15 cellular contexts compared by ENCODE assay signal in genomic region chr5:14900661-14901461, GRCh38. TPM values are rescaled to one million over a fixed set of nuclear protein-coding genes. Genes with fewer than 3 reads are reported as not detected.
DNase-seq lines count a peak whose midpoint lies in the region; ATAC-seq, FAIRE-seq and TF ChIP-seq lines count a peak whose summit lies in the region.
"Had no signal": no experiment of that assay in that cellular context is flagged by ENCODE, and none has a peak within 500 bp of the region (broad histone marks: within the 10 kb centered on the region; RNA-seq: fewer than 3 reads in every experiment).

No MANE protein-coding gene starts in this region.

- TF ChIP-seq CTCF in astrocyte (IDR thresholded peaks at IDR 0.05; ENCODE audit: insufficient read depth, low read depth, low read length), result no peak
- TF ChIP-seq CTCF in heart right ventricle (IDR thresholded peaks at IDR 0.05), result no peak

- no peak overlapping the region for H3K4me3 Mint-ChIP-seq in astrocyte (ENCODE audit: unreplicated experiment)
- H3K4me3 Mint-ChIP-seq: central memory CD8-positive, alpha-beta T cell had no signal

- H3K4me2 ChIP-seq in astrocyte (ENCODE audit: low read length), result peak overlapping the region; percentile 67

- peak; percentile 20 for FAIRE-seq in astrocyte (lab: Jason Lieb, UNC)
- FAIRE-seq: GM12892 had no signal

- H4K20me1 ChIP-seq in astrocyte (ENCODE audit: insufficient read depth, low read length), result no peaks in the 10 kb centered on the region

- ATAC-seq in heart right ventricle (peak; percentile 87 to 95 (median 92)), sciatic nerve (peak; percentile 87), GM19397 (IDR thresholded peaks at IDR 0.05; ENCODE audit: unreplicated experiment) (no peak), HG02610 (IDR thresholded peaks at IDR 0.05; ENCODE audit: unreplicated experiment) (no peak)

- H3K27ac Mint-ChIP-seq in astrocyte (ENCODE audit: unreplicated experiment), result peak overlapping the region; percentile 14

- peaks cover 7% of the 10 kb centered on the region for H3K27me3 Mint-ChIP-seq in astrocyte (ENCODE audit: low read depth, unreplicated experiment)

- peak overlapping the region; percentile 25 for H2AFZ ChIP-seq in astrocyte (ENCODE audit: low read depth, low read length)

- intact Hi-C loops in heart right ventricle (cut with DNase I) (no loop called here), sciatic nerve (cut with DNase I) (no loop called here)

- H3K36me3 ChIP-seq in astrocyte (ENCODE audit: insufficient read depth, low read length) (no peaks in the 10 kb centered on the region), heart right ventricle (no peaks in the 10 kb centered on the region)

- 28 to 31% methylated on average over 9 of the region's 9 CpGs for whole genome bisulfite sequencing in heart right ventricle, 2 donors

- H3K27ac ChIP-seq in astrocyte (ENCODE audit: low read depth, low read length) (peak overlapping the region; percentile 75), heart right ventricle (peak overlapping the region; percentile 56 to 90 (median 77))
- H3K27ac ChIP-seq: C4-2B had no signal

- H3K27me3 ChIP-seq in astrocyte (ENCODE audit: insufficient read depth, low read length) (peaks cover 2% of the 10 kb centered on the region), heart right ventricle (no peaks in the 10 kb centered on the region)

- H3K4me1 ChIP-seq in astrocyte (ENCODE audit: insufficient read depth, low read length) (peaks cover 13% of the 10 kb centered on the region), heart right ventricle (peaks cover 0 to 41% (median 34%) of the 10 kb centered on the region in 9 donors)

- H3K36me3 Mint-ChIP-seq in astrocyte (ENCODE audit: low read depth, unreplicated experiment), result no peaks in the 10 kb centered on the region

- H3K9me3 ChIP-seq in astrocyte (ENCODE audit: insufficient read depth, low read depth, low read length) (no peaks in the 10 kb centered on the region), heart right ventricle (no peaks in the 10 kb centered on the region)

- H3K9ac ChIP-seq in astrocyte (ENCODE audit: low read length), result peak overlapping the region; percentile 45

- no peak overlapping the region for H3K4me3 ChIP-seq in astrocyte (ENCODE audit: insufficient read depth, low read depth, low read length)
- H3K4me3 ChIP-seq in heart right ventricle, result no peak overlapping the region

- no peaks in the 10 kb centered on the region for H3K79me2 ChIP-seq in astrocyte (ENCODE audit: insufficient read depth, low read length)

- peaks cover 12% of the 10 kb centered on the region for H3K4me1 Mint-ChIP-seq in astrocyte (ENCODE audit: low read depth, unreplicated experiment)
- H3K4me1 Mint-ChIP-seq: central memory CD8-positive, alpha-beta T cell had no signal

- H3K9me3 Mint-ChIP-seq in astrocyte (ENCODE audit: unreplicated experiment), result no peaks in the 10 kb centered on the region
- H3K9me3 Mint-ChIP-seq: central memory CD8-positive, alpha-beta T cell had no signal

- DNase-seq in CD1c-positive myeloid dendritic cell (ENCODE audit: extremely low spot score) (peak; percentile 70), astrocyte (ENCODE audit: low read depth) (peak; percentile 88), heart right ventricle (peak; percentile 32 to 80), sciatic nerve (ENCODE audit: low spot score) (peak; percentile 65), SKM-1 treated with dmso at 0.1 percent for 144 hours (lab: John Stamatoyannopoulos, UW; ENCODE audit: unreplicated experiment) (no peak), ecto neural progenitor cell (ENCODE audit: low spot score) (no peak)
- DNase-seq: activated CD8-positive, alpha-beta memory T cell treated with anti-CD3 and anti-CD28 coated beads, Interleukin-2, amount 50 U/mL, for 4 hours; hypothalamus; Karpas-422; T-helper 2 cell had no signal

RNA-seq across cellular contexts. Expression of gene ANKH, which starts 29.3 kb away (rescaled TPM):
- total RNA-seq in astrocyte (15.8 and 20.3 TPM in 2 replicates), heart right ventricle (100 to 1,000 TPM; 155 to 256 (median 215) TPM), sciatic nerve (156 TPM)
- 10 to 100 TPM; 51.0 to 54.3 TPM for polyA plus RNA-seq in heart right ventricle

Comparison
In these comparisons a context has a peak if more than half of its experiments do, and no peak if none do; other contexts are left out.
1. DNase-seq: peak in CD1c-positive myeloid dendritic cell (single experiment), astrocyte (single experiment), heart right ventricle (2 of 2) and sciatic nerve (single experiment); none in SKM-1 treated with dmso at 0.1 percent for 144 hours (single experiment) and ecto neural progenitor cell (single experiment).
2. ATAC-seq: peak in heart right ventricle (8 of 8) and sciatic nerve (single experiment); none in GM19397 (single experiment) and HG02610 (single experiment).